In the genomic region with DNA sequence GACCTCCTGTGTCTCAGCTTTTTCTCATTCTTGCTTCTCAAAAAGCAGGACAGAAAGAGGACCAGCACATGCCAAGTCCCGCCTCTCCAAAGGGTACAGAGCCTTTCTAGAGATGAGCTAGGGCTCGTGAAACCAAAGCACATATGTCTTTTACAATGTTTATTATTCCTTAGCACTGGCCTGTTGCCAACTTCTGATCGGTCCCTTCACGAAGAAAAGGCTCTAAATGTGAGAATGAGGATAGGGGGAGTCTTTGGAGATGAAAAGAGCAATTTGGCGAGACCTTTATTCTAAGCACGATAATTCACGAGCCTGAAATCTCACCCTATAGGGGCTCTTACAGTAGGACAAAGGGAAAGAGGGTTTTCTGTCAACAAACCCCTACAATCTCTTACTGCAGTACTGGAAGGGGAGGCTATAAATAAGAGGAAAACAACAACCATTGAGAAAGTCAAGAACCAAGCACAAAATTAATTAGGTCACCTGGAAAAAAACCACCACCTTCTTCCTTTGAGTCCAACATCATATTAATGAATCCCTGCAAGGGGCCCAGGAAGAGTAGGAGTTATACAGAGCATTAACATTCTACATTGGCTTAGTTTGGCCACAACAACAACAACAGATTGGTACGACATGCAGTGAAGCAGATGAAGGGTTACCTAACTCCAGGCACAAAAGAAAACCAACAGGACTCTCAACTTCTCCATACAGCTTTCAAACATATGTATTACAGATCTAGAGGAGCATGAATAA, we compare ENCODE assay signal across 13 cellular contexts.
DNase-seq lines count a peak whose midpoint lies in the region; ATAC-seq and TF ChIP-seq lines count a peak whose summit lies in the region.
"Had no signal": no experiment of that assay in that cellular context is flagged by ENCODE, and none has a peak within 500 bp of the region (broad histone marks: within the 10 kb centered on the region; RNA-seq: fewer than 3 reads in every experiment).

No MANE protein-coding gene starts in this region.

- CTCF ChIA-PET in PC-3 (lab: Charles Lee): no interaction called here

- no peak overlapping the region for H3K14ac ChIP-seq in neuronal stem cell (ENCODE audit: low read length)

- H4K91ac ChIP-seq in neuronal stem cell (ENCODE audit: low read depth, low read length, poor library complexity): no peak overlapping the region

- no peak overlapping the region for H3K23ac ChIP-seq in neuronal stem cell (ENCODE audit: low read depth, low read length, poor library complexity)

- H2AK5ac ChIP-seq in neuronal stem cell (ENCODE audit: low read depth, low read length): no peak overlapping the region

- ATAC-seq in PC-3: no peak
- ATAC-seq: HepG2; stimulated activated naive B cell treated with anti-CD40 and anti-IgM and Interleukin-4, amounts not matched to agents 10 μg/mL and 1 μg/mL and 100 μg/mL, for 72 hours had no signal

- TF ChIP-seq CTCF in colonic mucosa (IDR thresholded peaks at IDR 0.05): no peak
- TF ChIP-seq CTCF in PC-3 (conservative IDR thresholded peaks at IDR 0.05; ENCODE audit: low read depth, low read length): no peak

- H2AFZ ChIP-seq in neuronal stem cell (ENCODE audit: low read length) (peak overlapping the region; percentile 7), PC-3 (ENCODE audit: low read length) (no peak overlapping the region)

- peak overlapping the region; percentile 22 for H3K27ac ChIP-seq in colonic mucosa
- no peak overlapping the region for H3K27ac ChIP-seq in neuronal stem cell (replicated peaks; ENCODE audit: low read length)
- H3K27ac ChIP-seq in PC-3 (ENCODE audit: low read length): no peak overlapping the region
- H3K27ac ChIP-seq: BLaER1 had no signal

- no peak overlapping the region for H2BK12ac ChIP-seq in neuronal stem cell (ENCODE audit: low read length)

- H3K9me3 ChIP-seq in colonic mucosa: no peaks in the 10 kb centered on the region
- H3K9me3 ChIP-seq in neuronal stem cell (replicated peaks in 1 of 2; ENCODE audit: control insufficient read depth in 2 of 2, insufficient read depth in 1 of 2, low read depth in 1 of 2, low read length in 2 of 2): no peaks in the 10 kb centered on the region
- no peaks in the 10 kb centered on the region for H3K9me3 ChIP-seq in PC-3 (ENCODE audit: low read length)
- H3K9me3 ChIP-seq: BLaER1 had no signal

- H3K9me2 ChIP-seq in PC-3 (replicated peaks; ENCODE audit: low read length): no peaks in the 10 kb centered on the region

- no peak overlapping the region for H3K4ac ChIP-seq in neuronal stem cell (ENCODE audit: low read length)

- no peak overlapping the region for H3K18ac ChIP-seq in neuronal stem cell (ENCODE audit: low read length)

- H3K79me2 ChIP-seq in PC-3 (ENCODE audit: low read length): no peaks in the 10 kb centered on the region

- H2BK120ac ChIP-seq in neuronal stem cell (ENCODE audit: low read depth, low read length): no peak overlapping the region

- H3F3A ChIP-seq in PC-3 (ENCODE audit: low read length, unreplicated experiment): no peaks in the 10 kb centered on the region

- no TSS peak for BruUV-seq in PC-3 (replicated peaks; lab: Mats Ljungman, UMichigan)

- DNase-seq in DMS53 (lab: John Stamatoyannopoulos, UW) (peak; percentile 77), NCI-H2081 (lab: John Stamatoyannopoulos, UW) (peak; percentile 51 to 76), colonic mucosa (peak; percentile 69), neuronal stem cell (ENCODE audit: low spot score) (no peak), ecto neural progenitor cell (ENCODE audit: low spot score) (no peak), PC-3 (no peak), pons (ENCODE audit: low spot score) (no peak)
- no peak for DNase-seq in activated naive CD4-positive, alpha-beta T cell treated with anti-CD3 and anti-CD28 coated beads, Interleukin-2, amount 50 U/mL, for 16 hours
- DNase-seq: cortex of kidney; SIG-M5; stimulated activated naive B cell treated with anti-CD40 and anti-IgM and Interleukin-4, amounts not matched to agents 10 μg/mL and 1 μg/mL and 100 μg/mL, for 72 hours had no signal

- WGBS in neuronal stem cell (ENCODE audit: extremely low coverage in 2 of 2, insufficient read length in 2 of 2, insufficient replicate concordance in 1 of 2), 2 donors: no CpG with 5 or more reads among the region's 8 CpGs

- H4K8ac ChIP-seq in neuronal stem cell (ENCODE audit: low read depth, low read length): no peak overlapping the region

- H3K4me1 ChIP-seq in colonic mucosa: peaks cover 10% of the 10 kb centered on the region
- H3K4me1 ChIP-seq in neuronal stem cell (ENCODE audit: control insufficient read depth in 2 of 2, insufficient read depth in 1 of 2, low read depth in 1 of 2, low read length in 2 of 2): peaks cover 5 to 53% of the 10 kb centered on the region in 2 donors
- peaks cover 19% of the 10 kb centered on the region for H3K4me1 ChIP-seq in PC-3 (ENCODE audit: insufficient read depth, low read length)
- H3K4me1 ChIP-seq: BLaER1 had no signal

- H4K20me1 ChIP-seq in PC-3 (ENCODE audit: low read length): no peaks in the 10 kb centered on the region
- H4K20me1 ChIP-seq: BLaER1 had no signal

- no peak overlapping the region for H2BK15ac ChIP-seq in neuronal stem cell (ENCODE audit: low read length)

- intact Hi-C loops in colonic mucosa (cut with DNase I): loop anchor here (10.0 kb wide), 1 partner anchor 49 kb away; no protein-coding TSS in a partner anchor
- intact Hi-C loops in PC-3 (cut with micrococcal nuclease): no loop called here

- no peak overlapping the region for H2BK5ac ChIP-seq in neuronal stem cell (ENCODE audit: low read length)

- no peaks in the 10 kb centered on the region for H3K36me3 ChIP-seq in colonic mucosa
- H3K36me3 ChIP-seq in neuronal stem cell (replicated peaks in 1 of 2; ENCODE audit: control insufficient read depth in 2 of 2, insufficient read depth in 2 of 2, low read length in 2 of 2): no peaks in the 10 kb centered on the region
- no peaks in the 10 kb centered on the region for H3K36me3 ChIP-seq in PC-3 (ENCODE audit: low read depth, low read length)
- H3K36me3 ChIP-seq: BLaER1 had no signal

- H3K27me3 ChIP-seq in colonic mucosa (no peaks in the 10 kb centered on the region), neuronal stem cell (ENCODE audit: control insufficient read depth in 3 of 3, insufficient read depth in 3 of 3, low read depth in 1 of 3, low read length in 3 of 3) (no peaks in the 10 kb centered on the region), PC-3 (ENCODE audit: low read length) (no peaks in the 10 kb centered on the region)
- H3K27me3 ChIP-seq: BLaER1 had no signal

- no peaks in the 10 kb centered on the region for H3K79me1 ChIP-seq in neuronal stem cell (ENCODE audit: low read depth, low read length)

- H3K4me2 ChIP-seq in neuronal stem cell (ENCODE audit: insufficient read depth, low read length, poor library complexity, severe bottlenecking) (no peak overlapping the region), PC-3 (ENCODE audit: low read length) (no peak overlapping the region)
- H3K4me2 ChIP-seq: BLaER1 had no signal

- peak overlapping the region in 1 of 2 donors; percentile 86 for H3K9ac ChIP-seq in colonic mucosa (ENCODE audit: low read depth in 2 of 2, low read length in 2 of 2)
- no peak overlapping the region for H3K9ac ChIP-seq in neuronal stem cell (ENCODE audit: low read depth, low read length, poor library complexity)
- H3K9ac ChIP-seq in PC-3 (ENCODE audit: low read length): no peak overlapping the region
- H3K9ac ChIP-seq: BLaER1 had no signal

- POLR2A ChIA-PET in PC-3 (lab: Charles Lee; ENCODE audit: unreplicated experiment): no interaction called here

- H3K4me3 ChIP-seq in colonic mucosa: peak overlapping the region; percentile 35
- peak overlapping the region in 1 of 2 donors; percentile 41 for H3K4me3 ChIP-seq in neuronal stem cell (ENCODE audit: low read length in 2 of 2)
- no peak overlapping the region for H3K4me3 ChIP-seq in PC-3 (ENCODE audit: low read length)
- H3K4me3 ChIP-seq: BLaER1 had no signal

Comparison
In these comparisons a context has a peak if more than half of its experiments do, and no peak if none do; other contexts are left out.
1. DNase-seq: peak in DMS53 (single experiment), NCI-H2081 (2 of 2) and colonic mucosa (single experiment); none in neuronal stem cell (single experiment), ecto neural progenitor cell (single experiment), PC-3 (single experiment), activated naive CD4-positive, alpha-beta T cell treated with anti-CD3 and anti-CD28 coated beads, Interleukin-2, amount 50 U/mL, for 16 hours (single experiment) and pons (single experiment).